In genomic region chr3:175121225-175121624, GRCh38 we compare ENCODE assay signal across 11 cellular contexts.
DNase-seq lines count a peak whose midpoint lies in the region; TF ChIP-seq lines count a peak whose summit lies in the region.
"Had no signal": no experiment of that assay in that cellular context is flagged by ENCODE, and none has a peak within 500 bp of the region (broad histone marks: within the 10 kb centered on the region; RNA-seq: fewer than 3 reads in every experiment).

No MANE protein-coding gene starts in this region.

- BruUV-seq in PC-9 (replicated peaks; lab: Mats Ljungman, UMichigan): no TSS peak

- WGBS in hepatocyte (ENCODE audit: low lambda C conversion rate, missing lambda C conversion rate): 41% methylated on average over 2 of the region's 2 CpGs

- H3K36me3 ChIP-seq in PC-9 (ENCODE audit: low read depth) (no peaks in the 10 kb centered on the region), hepatocyte (replicated peaks; ENCODE audit: insufficient read depth, low read depth) (no peaks in the 10 kb centered on the region)

- H3K79me2 ChIP-seq in PC-9 (ENCODE audit: low read depth) (no peaks in the 10 kb centered on the region), hepatocyte (no peaks in the 10 kb centered on the region)

- intact Hi-C loops in PC-9 (cut with micrococcal nuclease; ENCODE audit: unreplicated experiment): no loop called here

- H3K27me3 ChIP-seq in PC-9 (ENCODE audit: insufficient read depth, low read depth) (no peaks in the 10 kb centered on the region), hepatocyte (no peaks in the 10 kb centered on the region)

- H3K27ac ChIP-seq in PC-9: no peak overlapping the region
- H3K27ac ChIP-seq in hepatocyte: no peak overlapping the region

- POLR2A ChIA-PET in PC-9 (lab: Charles Lee; ENCODE audit: unreplicated experiment): no interaction called here

- no peaks in the 10 kb centered on the region for H3K4me1 ChIP-seq in PC-9 (replicated peaks; ENCODE audit: insufficient read depth)
- H3K4me1 ChIP-seq in hepatocyte (ENCODE audit: insufficient read depth): no peaks in the 10 kb centered on the region

- H3K4me2 ChIP-seq in PC-9 (no peak overlapping the region), hepatocyte (no peak overlapping the region)

- H3K9me3 ChIP-seq in PC-9 (ENCODE audit: insufficient read depth, low read depth) (no peaks in the 10 kb centered on the region), hepatocyte (ENCODE audit: low read depth) (no peaks in the 10 kb centered on the region)

- H4K20me1 ChIP-seq in PC-9 (ENCODE audit: insufficient read depth) (no peaks in the 10 kb centered on the region), hepatocyte (ENCODE audit: insufficient read depth, poor library complexity, severe bottlenecking) (no peaks in the 10 kb centered on the region)

- CTCF ChIA-PET in PC-9 (lab: Charles Lee): interaction anchor here (0.6 kb wide), 1 partner anchor 259 kb away, joined by 3 read pairs; no protein-coding TSS in a partner anchor

- DNase-seq in A172 (ENCODE audit: low spot score) (peak; percentile 18), GM12864 (ENCODE audit: low read depth) (no peak), PC-9 (peak in 1 of 2 experiments; percentile 16), hepatocyte (ENCODE audit: low spot score) (peak; percentile 26), OCI-M1 (lab: John Stamatoyannopoulos, UW) (no peak), T1000 (lab: John Stamatoyannopoulos, UW) (no peak), T-helper 1 cell (no peak), SHP77 (lab: John Stamatoyannopoulos, UW) (no peak)
- DNase-seq: kidney, retina, SW 1271 had no signal

- peak; percentile 20 for TF ChIP-seq CTCF in GM12864 (IDR thresholded peaks at IDR 0.05; ENCODE audit: low read depth, low read length, missing control alignments)
- peak; percentile 76 for TF ChIP-seq CTCF in PC-9 (conservative IDR thresholded peaks at IDR 0.05)
- peak; percentile 33 for TF ChIP-seq CTCF in hepatocyte (IDR thresholded peaks at IDR 0.05; ENCODE audit: poor library complexity)

- H2AFZ ChIP-seq in PC-9 (no peak overlapping the region), hepatocyte (no peak overlapping the region)

- no peak overlapping the region for H3K4me3 ChIP-seq in GM12864 (ENCODE audit: low read depth, low read length)
- no peak overlapping the region for H3K4me3 ChIP-seq in PC-9
- H3K4me3 ChIP-seq in hepatocyte: no peak overlapping the region

- no peaks in the 10 kb centered on the region for H3F3A ChIP-seq in PC-9 (ENCODE audit: insufficient read depth, low read depth)

- H3K9me2 ChIP-seq in PC-9 (ENCODE audit: insufficient read depth) (no peaks in the 10 kb centered on the region), hepatocyte (replicated peaks; ENCODE audit: insufficient read depth) (no peaks in the 10 kb centered on the region)

Comparison
In these comparisons a context has a peak if more than half of its experiments do, and no peak if none do; other contexts are left out.
1. DNase-seq: peak in A172 (single experiment) and hepatocyte (single experiment); none in GM12864 (single experiment), OCI-M1 (single experiment), T1000 (single experiment), T-helper 1 cell (0 of 5) and SHP77 (0 of 2).
2. CTCF ChIP-seq: peak in every context shown above with its lines; median percentile 76 in PC-9; 33 in hepatocyte; 20 in GM12864.